Comparison of ENCODE assay signal across 7 cellular contexts in the genomic region with DNA sequence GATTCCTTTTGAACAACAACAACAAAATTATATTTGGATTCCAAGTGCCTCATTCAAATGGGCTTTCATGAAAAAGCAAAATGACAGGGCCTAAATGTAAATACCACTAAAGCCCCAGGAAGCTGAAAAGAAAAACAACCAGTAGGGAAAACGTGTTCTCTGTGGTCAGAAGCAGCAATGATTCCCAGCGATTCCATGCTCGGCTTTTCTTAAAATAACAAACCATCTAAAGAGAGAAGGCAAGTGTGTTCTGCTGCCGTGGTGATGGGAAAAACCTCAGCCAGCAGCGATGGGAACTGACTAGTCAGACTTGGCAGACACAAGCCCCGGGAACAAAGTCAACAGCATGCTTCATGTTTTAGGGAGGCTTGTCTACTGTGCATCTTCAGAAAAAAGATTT.
A peak's percentile ranks its signal among the peaks of the same experiment; 100 is the strongest.
DNase-seq lines count a peak whose midpoint lies in the region; ATAC-seq and TF ChIP-seq lines count a peak whose summit lies in the region.

No MANE protein-coding gene starts in this region.

- H3K4me2 ChIP-seq in mesenchymal stem cell (ENCODE audit: low read length, poor library complexity, severe bottlenecking), result no peak overlapping the region

- no peak overlapping the region for H3K4me3 Mint-ChIP-seq in endodermal cell

- no peaks in the 10 kb centered on the region for H3K27me3 Mint-ChIP-seq in endodermal cell (ENCODE audit: insufficient read depth)

- H3K9ac ChIP-seq in endodermal cell (ENCODE audit: extremely low read depth, low read length, poor library complexity, severe bottlenecking), result no peak overlapping the region
- H3K9ac ChIP-seq in mesenchymal stem cell (ENCODE audit: low read length), result peak overlapping the region; percentile 69

- H3K4me1 ChIP-seq in endodermal cell (ENCODE audit: control insufficient read depth, insufficient read depth, low read length), result no peaks in the 10 kb centered on the region
- no peaks in the 10 kb centered on the region for H3K4me1 ChIP-seq in mesenchymal stem cell (ENCODE audit: control insufficient read depth, insufficient read depth, low read depth, low read length)

- 54 to 66% methylated on average over 6 of the region's 6 CpGs for WGBS in endodermal cell (ENCODE audit: insufficient coverage in 1 of 2, insufficient read length in 1 of 2), 2 experiments
- WGBS in mesenchymal stem cell, result 6% methylated on average over 5 of the region's 6 CpGs

- peak; percentile 93 for DNase-seq in NCI-H446 treated with DMSO at 0.1 percent for 48 hours (lab: John Stamatoyannopoulos, UW)
- no peak for DNase-seq in endodermal cell
- peak; percentile 95 for DNase-seq in mesenchymal stem cell
- peak; percentile 70 for DNase-seq in ureter (ENCODE audit: low spot score)
- DNase-seq in NCI-H146 (lab: John Stamatoyannopoulos, UW), result no peak
- DNase-seq in H7, result no peak

- H3K27ac ChIP-seq in endodermal cell (ENCODE audit: low read depth, low read length), result peak overlapping the region; percentile 72
- H3K27ac ChIP-seq in mesenchymal stem cell (ENCODE audit: low read length, poor library complexity, severe bottlenecking), result peak overlapping the region; percentile 61

- H3K4me3 ChIP-seq in endodermal cell (ENCODE audit: low read length) (no peak overlapping the region), mesenchymal stem cell (ENCODE audit: insufficient read depth in 1 of 2, low read depth in 1 of 2, low read length in 2 of 2) (peak overlapping the region in 1 of 2 experiments; percentile 47), H7 (ENCODE audit: insufficient read depth, low read depth, low read length) (no peak overlapping the region)

- no peak overlapping the region for H2BK15ac ChIP-seq in mesenchymal stem cell (ENCODE audit: low read depth, poor library complexity, severe bottlenecking)

- no peak overlapping the region for H2AFZ ChIP-seq in mesenchymal stem cell (ENCODE audit: low read depth, low read length)

- H3K27me3 ChIP-seq in endodermal cell (ENCODE audit: control insufficient read depth, insufficient read depth, low read length, poor library complexity, severe bottlenecking) (no peaks in the 10 kb centered on the region), mesenchymal stem cell (ENCODE audit: control insufficient read depth in 1 of 2, insufficient read depth in 1 of 2, low read length in 2 of 2) (no peaks in the 10 kb centered on the region), H7 (ENCODE audit: control insufficient read depth, insufficient read depth, low read length) (no peaks in the 10 kb centered on the region)

- no peak for ATAC-seq in GM18519 (IDR thresholded peaks at IDR 0.05; ENCODE audit: low FRiP score, unreplicated experiment)

- H3K14ac ChIP-seq in mesenchymal stem cell (ENCODE audit: low read length in 2 of 2), result no peak overlapping the region

- no peak for TF ChIP-seq CTCF in endodermal cell (conservative IDR thresholded peaks at IDR 0.05)

- no peak overlapping the region for H3K23ac ChIP-seq in mesenchymal stem cell (ENCODE audit: low read length in 2 of 2)

- H3K9me3 Mint-ChIP-seq in endodermal cell, result peaks cover 11% of the 10 kb centered on the region

- H3K36me3 Mint-ChIP-seq in endodermal cell (ENCODE audit: low read depth), result no peaks in the 10 kb centered on the region

- no peak overlapping the region for H3K27ac Mint-ChIP-seq in endodermal cell

- H3K9me3 ChIP-seq in endodermal cell (ENCODE audit: control insufficient read depth, low read length), result peaks cover 10% of the 10 kb centered on the region
- H3K9me3 ChIP-seq in mesenchymal stem cell (ENCODE audit: control insufficient read depth, low read length), result no peaks in the 10 kb centered on the region

- no peak overlapping the region for H4K91ac ChIP-seq in mesenchymal stem cell (ENCODE audit: low read length)

- no peak overlapping the region for H3K4ac ChIP-seq in mesenchymal stem cell (ENCODE audit: low read depth in 1 of 2, low read length in 2 of 2)

- no peak overlapping the region for H3K18ac ChIP-seq in mesenchymal stem cell (ENCODE audit: low read depth in 1 of 2, low read length in 2 of 2)

- peaks cover 14% of the 10 kb centered on the region for H3K79me1 ChIP-seq in mesenchymal stem cell (replicated peaks; ENCODE audit: low read length, poor library complexity, severe bottlenecking)

- H3K36me3 ChIP-seq in endodermal cell (ENCODE audit: control insufficient read depth, insufficient read depth, low read length), result no peaks in the 10 kb centered on the region
- no peaks in the 10 kb centered on the region for H3K36me3 ChIP-seq in mesenchymal stem cell (ENCODE audit: control insufficient read depth in 1 of 2, insufficient read depth in 2 of 2, low read depth in 1 of 2, low read length in 2 of 2)
- no peaks in the 10 kb centered on the region for H3K36me3 ChIP-seq in H7 (replicated peaks; ENCODE audit: control insufficient read depth, insufficient read depth, low read length)

- H4K8ac ChIP-seq in mesenchymal stem cell (ENCODE audit: low read length), result no peak overlapping the region

- no peak overlapping the region for H2BK12ac ChIP-seq in mesenchymal stem cell (ENCODE audit: low read length in 2 of 2)

- H2BK120ac ChIP-seq in mesenchymal stem cell (ENCODE audit: low read depth, low read length), result no peak overlapping the region

- peaks cover 21% of the 10 kb centered on the region for H3K4me1 Mint-ChIP-seq in endodermal cell

- no peak overlapping the region for H2BK5ac ChIP-seq in mesenchymal stem cell (ENCODE audit: low read depth, low read length, poor library complexity, severe bottlenecking)

- H2AK5ac ChIP-seq in mesenchymal stem cell (ENCODE audit: low read length, severe bottlenecking), result no peak overlapping the region

Comparison
In these comparisons a context has a peak if more than half of its experiments do, and no peak if none do; other contexts are left out.
1. DNase-seq: peak in NCI-H446 treated with DMSO at 0.1 percent for 48 hours (single experiment), mesenchymal stem cell (single experiment) and ureter (single experiment); none in endodermal cell (single experiment), NCI-H146 (single experiment) and H7 (single experiment).